In genomic region chr20:51888186-51888790, GRCh38 we compare ENCODE assay signal across 17 cellular contexts.
"Had no signal": no experiment of that assay in that cellular context is flagged by ENCODE, and none has a peak within 500 bp of the region (broad histone marks: within the 10 kb centered on the region; RNA-seq: fewer than 3 reads in every experiment).

No MANE protein-coding gene starts in this region.

- H3K4me3 Mint-ChIP-seq: activated CD4-positive, alpha-beta memory T cell treated with anti-CD3 and anti-CD28 coated beads, Interleukin-2, amount 10 ng/mL, durations not matched to agents 7 days and 5 days; activated T-cell treated with anti-CD3 and anti-CD28 coated beads, Interleukin-2, amount 50 U/mL, for 24 hours; dendritic cell treated with granulocyte-macrophage colony-stimulating factor and Interleukin-4, amounts not matched to agents 40 ng/mL and 50 ng/mL, for 4 days; effector memory CD8-positive, alpha-beta T cell; immature natural killer cell had no signal

- H3K4me1 ChIP-seq: pancreas, transverse colon had no signal

- H3K9me3 ChIP-seq: pancreas, transverse colon had no signal

- H3K4me1 Mint-ChIP-seq: activated CD4-positive, alpha-beta memory T cell treated with anti-CD3 and anti-CD28 coated beads, Interleukin-2, amount 10 ng/mL, durations not matched to agents 7 days and 5 days; immature natural killer cell had no signal

- H3K4me3 ChIP-seq: pancreas, transverse colon had no signal

- FAIRE-seq: astrocyte, bronchial epithelial cell, pancreas had no signal

- H3K27ac ChIP-seq: epithelial cell of prostate, pancreas, transverse colon had no signal

- H3K36me3 Mint-ChIP-seq: immature natural killer cell had no signal

- ATAC-seq: effector memory CD8-positive, alpha-beta T cell; pancreas; stimulated activated naive CD8-positive, alpha-beta T cell treated with anti-CD3 and anti-CD28 coated beads, Interleukin-15, Interleukin-2, amounts not matched to agents 100 U/mL and 50 U/mL, for 24 hours had no signal

- H3K27me3 Mint-ChIP-seq: activated CD4-positive, alpha-beta memory T cell treated with anti-CD3 and anti-CD28 coated beads, Interleukin-2, amount 10 ng/mL, durations not matched to agents 7 days and 5 days; dendritic cell treated with granulocyte-macrophage colony-stimulating factor and Interleukin-4, amounts not matched to agents 40 ng/mL and 50 ng/mL, for 4 days had no signal

- H3K36me3 ChIP-seq: pancreas, transverse colon had no signal

- H3K27ac Mint-ChIP-seq: activated CD4-positive, alpha-beta memory T cell treated with anti-CD3 and anti-CD28 coated beads, Interleukin-2, amount 10 ng/mL, durations not matched to agents 7 days and 5 days; activated T-cell treated with anti-CD3 and anti-CD28 coated beads, Interleukin-2, amount 50 U/mL, for 24 hours; dendritic cell treated with granulocyte-macrophage colony-stimulating factor and Interleukin-4, amounts not matched to agents 40 ng/mL and 50 ng/mL, for 4 days; effector memory CD8-positive, alpha-beta T cell had no signal

- H3K9me3 Mint-ChIP-seq: activated CD4-positive, alpha-beta memory T cell treated with anti-CD3 and anti-CD28 coated beads, Interleukin-2, amount 10 ng/mL, durations not matched to agents 7 days and 5 days; activated T-cell treated with anti-CD3 and anti-CD28 coated beads, Interleukin-2, amount 50 U/mL, for 24 hours; dendritic cell treated with granulocyte-macrophage colony-stimulating factor and Interleukin-4, amounts not matched to agents 40 ng/mL and 50 ng/mL, for 4 days; effector memory CD8-positive, alpha-beta T cell; immature natural killer cell had no signal

- H3K27me3 ChIP-seq: pancreas, transverse colon had no signal

- DNase-seq: activated CD4-positive, alpha-beta memory T cell treated with anti-CD3 and anti-CD28 coated beads, Interleukin-2, amount 10 ng/mL, durations not matched to agents 7 days and 5 days; activated CD4-positive, alpha-beta T cell treated with anti-CD3 and anti-CD28 coated beads for 4 hours; activated naive CD4-positive, alpha-beta T cell treated with anti-CD3 and anti-CD28 coated beads, Interleukin-2, amount 50 U/mL, for 16 hours; activated T-cell treated with anti-CD3 and anti-CD28 coated beads, Interleukin-2, amount 50 U/mL, for 24 hours; effector memory CD8-positive, alpha-beta T cell; foreskin melanocyte; immature natural killer cell; midbrain; pancreas; stimulated activated CD4-positive, alpha-beta T cell treated with anti-CD3 and anti-CD28 coated beads, Interleukin-15, amount 100 ng/mL, for 24 hours; stimulated activated CD4-positive, alpha-beta T cell treated with anti-CD3 and anti-CD28 coated beads, Interleukin-4, amount 100 ng/mL, for 24 hours; stimulated activated naive CD8-positive, alpha-beta T cell treated with anti-CD3 and anti-CD28 coated beads, Interleukin-15, Interleukin-2, amounts not matched to agents 100 U/mL and 50 U/mL, for 24 hours; transverse colon had no signal
